ENCODE assay signal across 9 cellular contexts in the genomic region with DNA sequence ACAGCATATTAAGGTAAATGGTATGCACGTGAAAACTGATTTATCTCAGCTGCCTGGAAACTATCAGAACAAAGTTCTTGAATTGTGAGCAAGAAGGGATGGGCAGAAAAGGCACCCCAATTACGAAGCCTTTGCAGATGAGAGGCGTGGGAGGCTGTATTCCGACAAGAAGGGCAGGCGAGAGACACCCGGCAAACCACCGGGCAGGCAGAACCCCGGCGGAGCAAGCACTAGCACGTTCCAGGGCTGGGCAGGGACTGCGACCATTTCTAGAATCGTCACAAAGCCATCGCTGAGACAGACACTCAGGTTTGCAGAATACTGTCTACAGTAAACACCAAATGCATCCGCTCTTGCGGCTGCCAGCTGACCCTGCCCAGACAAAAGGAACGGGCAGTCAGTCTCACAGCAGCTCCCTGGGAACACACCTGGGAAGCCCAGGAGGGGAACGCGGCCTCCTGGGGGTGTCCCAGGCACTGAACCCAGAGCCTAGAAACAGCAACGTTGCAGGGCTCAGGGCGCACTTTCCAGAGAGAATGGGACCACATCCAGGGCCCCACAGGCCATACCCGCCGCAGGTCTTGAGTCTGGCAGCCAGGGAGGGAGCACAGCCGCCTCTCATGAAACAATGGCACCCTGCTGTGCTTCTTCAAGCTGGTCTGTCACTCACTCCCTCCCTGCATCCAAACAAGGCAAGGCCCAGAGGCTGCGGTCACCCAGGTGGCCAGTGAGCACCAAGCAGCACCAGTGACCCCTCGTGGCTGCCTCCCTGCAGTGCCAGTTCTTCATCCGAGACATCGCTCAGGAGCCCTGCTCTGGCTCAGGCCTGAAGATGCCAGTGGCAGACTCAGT.
DNase-seq lines count a peak whose midpoint lies in the region; ATAC-seq lines count a peak whose summit lies in the region.
"Had no signal": no experiment of that assay in that cellular context is flagged by ENCODE, and none has a peak within 500 bp of the region (broad histone marks: within the 10 kb centered on the region; RNA-seq: fewer than 3 reads in every experiment).

No MANE protein-coding gene starts in this region.

- H3K36me3 Mint-ChIP-seq in CD8-positive, alpha-beta memory T cell: no peaks in the 10 kb centered on the region

- peaks cover 0 to 11% (median 3%) of the 10 kb centered on the region in 5 donors for H3K9me3 Mint-ChIP-seq in CD8-positive, alpha-beta memory T cell

- H3K27me3 ChIP-seq in CD8-positive, alpha-beta memory T cell (ENCODE audit: insufficient read depth, low read length, poor library complexity, severe bottlenecking): no peaks in the 10 kb centered on the region

- H3K9me3 ChIP-seq in CD8-positive, alpha-beta memory T cell (ENCODE audit: low read length): no peaks in the 10 kb centered on the region

- H3K4me1 Mint-ChIP-seq in CD8-positive, alpha-beta memory T cell: no peaks in the 10 kb centered on the region

- CTCF ChIA-PET in CD8-positive, alpha-beta memory T cell (lab: Charles Lee): no interaction called here

- peak; percentile 18 for DNase-seq in DMS53 treated with DMSO at 0.1 percent for 48 hours (lab: John Stamatoyannopoulos, UW; ENCODE audit: unreplicated experiment)
- peak; percentile 76 for DNase-seq in NCI-H2081 treated with DMSO at 0.1 percent for 48 hours (lab: John Stamatoyannopoulos, UW)
- DNase-seq in cerebellar cortex (ENCODE audit: low spot score): peak; percentile 88
- DNase-seq in mucosa of gallbladder (ENCODE audit: low spot score): peak; percentile 8
- no peak for DNase-seq in CD8-positive, alpha-beta memory T cell
- DNase-seq in NOMO-1 treated with dmso at 0.1 percent for 144 hours (lab: John Stamatoyannopoulos, UW; ENCODE audit: unreplicated experiment): no peak
- no peak for DNase-seq in RKO (ENCODE audit: low spot score)
- DNase-seq: Caco-2 had no signal

- ATAC-seq in GM19351 (IDR thresholded peaks at IDR 0.05; ENCODE audit: unreplicated experiment): no peak

- H3K4me3 Mint-ChIP-seq in CD8-positive, alpha-beta memory T cell: no peak overlapping the region

- H3K27me3 Mint-ChIP-seq in CD8-positive, alpha-beta memory T cell: peaks cover 0 to 5% of the 10 kb centered on the region in 2 donors

- H3K36me3 ChIP-seq in CD8-positive, alpha-beta memory T cell (ENCODE audit: insufficient read depth, low read length): no peaks in the 10 kb centered on the region

- no peaks in the 10 kb centered on the region for H3K4me1 ChIP-seq in CD8-positive, alpha-beta memory T cell (ENCODE audit: insufficient read depth, low read length)
- H3K4me1 ChIP-seq: Caco-2 had no signal

- POLR2A ChIA-PET in CD8-positive, alpha-beta memory T cell (lab: Charles Lee): no interaction called here

- H3K27ac ChIP-seq in CD8-positive, alpha-beta memory T cell (ENCODE audit: low read depth, low read length): no peak overlapping the region

- no peak overlapping the region for H3K27ac Mint-ChIP-seq in CD8-positive, alpha-beta memory T cell

- H3K4me3 ChIP-seq in CD8-positive, alpha-beta memory T cell (ENCODE audit: low read length): no peak overlapping the region

Comparison
In these comparisons a context has a peak if more than half of its experiments do, and no peak if none do; other contexts are left out.
1. DNase-seq: peak in DMS53 treated with DMSO at 0.1 percent for 48 hours (single experiment), NCI-H2081 treated with DMSO at 0.1 percent for 48 hours (single experiment), cerebellar cortex (single experiment) and mucosa of gallbladder (single experiment); none in CD8-positive, alpha-beta memory T cell (0 of 5), NOMO-1 treated with dmso at 0.1 percent for 144 hours (single experiment) and RKO (single experiment).